Comparison of ENCODE assay signal across 8 cellular contexts in the genomic region with DNA sequence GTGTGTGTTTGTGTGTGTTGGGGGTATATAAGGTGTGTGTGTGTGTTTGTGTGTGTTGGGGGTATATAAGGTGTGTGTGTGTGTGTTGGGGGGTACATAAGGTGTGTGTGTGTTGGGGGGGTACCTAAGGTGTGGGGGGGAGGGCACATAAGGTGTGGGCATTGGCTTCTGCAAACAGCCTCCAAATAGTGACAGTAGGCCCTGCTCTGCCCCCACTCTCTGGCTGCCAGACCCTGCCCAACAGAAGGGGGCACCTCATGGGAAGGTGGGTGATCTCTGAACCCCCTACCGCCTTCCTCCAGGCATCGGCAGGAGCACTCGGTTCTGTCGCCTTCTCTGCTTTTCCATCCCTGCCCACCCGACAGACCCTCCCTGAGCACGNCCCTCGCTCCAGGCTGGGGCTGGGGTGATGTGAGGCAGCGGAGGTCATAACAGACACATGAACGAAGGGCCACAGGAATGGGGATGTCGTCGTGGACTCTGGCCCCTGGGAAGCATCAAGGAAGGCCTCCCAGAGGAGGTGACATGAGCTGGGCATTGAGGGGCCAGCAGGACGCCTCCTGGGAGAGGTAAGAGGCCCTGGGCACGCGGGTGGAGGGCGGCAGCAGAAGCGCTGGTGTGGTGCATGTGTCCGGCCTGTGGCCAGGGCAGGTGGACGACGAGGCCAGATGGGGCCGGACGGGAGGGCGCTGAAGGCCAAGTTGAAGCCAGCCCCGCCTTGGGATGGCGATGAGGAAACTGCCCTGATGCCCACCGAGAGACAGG. TPM values are rescaled to one million over a fixed set of nuclear protein-coding genes. Genes with fewer than 3 reads are reported as not detected.
DNase-seq lines count a peak whose midpoint lies in the region; ATAC-seq and TF ChIP-seq lines count a peak whose summit lies in the region.

No MANE protein-coding gene starts in this region.

- H3K27me3 Mint-ChIP-seq in HFFc6 (ENCODE audit: insufficient read depth): no peaks in the 10 kb centered on the region
- H3K27me3 Mint-ChIP-seq in activated CD8-positive, alpha-beta T cell treated with anti-CD3 and anti-CD28 coated beads for 36 hours: peaks cover 6% of the 10 kb centered on the region

- peaks cover 8% of the 10 kb centered on the region for H3K4me1 ChIP-seq in psoas muscle

- CTCF ChIA-PET in activated CD8-positive, alpha-beta T cell treated with anti-CD3 and anti-CD28 coated beads for 36 hours (lab: Charles Lee): interaction anchor here (0.8 to 1.9 kb wide), 2 partner anchors 71 to 77 kb away, joined by 3 to 13 read pairs; no protein-coding TSS in a partner anchor

- no peaks in the 10 kb centered on the region for H3K36me3 ChIP-seq in psoas muscle (ENCODE audit: insufficient read depth in 1 of 2, low read depth in 1 of 2)

- WGBS in psoas muscle, 3 donors: 39 to 63% (median 40%) methylated on average over 24 to 25 of the region's 25 CpGs

- no peak for TF ChIP-seq CTCF in AG10803 (conservative IDR thresholded peaks at IDR 0.05; ENCODE audit: low read length)
- TF ChIP-seq CTCF in HFFc6 (IDR thresholded peaks at IDR 0.05): no peak
- no peak for TF ChIP-seq CTCF in activated CD8-positive, alpha-beta T cell treated with anti-CD3 and anti-CD28 coated beads for 36 hours (IDR thresholded peaks at IDR 0.05)
- no peak for TF ChIP-seq CTCF in psoas muscle (IDR thresholded peaks at IDR 0.05)

- H3K36me3 Mint-ChIP-seq in HFFc6 (ENCODE audit: low read depth): no peaks in the 10 kb centered on the region
- H3K36me3 Mint-ChIP-seq in activated CD8-positive, alpha-beta T cell treated with anti-CD3 and anti-CD28 coated beads for 36 hours (ENCODE audit: low read depth): no peaks in the 10 kb centered on the region

- H3K27ac ChIP-seq in psoas muscle: peak overlapping the region; percentile 46

- intact Hi-C loops in activated CD8-positive, alpha-beta T cell treated with anti-CD3 and anti-CD28 coated beads for 36 hours (cut with micrococcal nuclease): no loop called here
- intact Hi-C loops in psoas muscle (cut with DNase I): no loop called here

- H3K4me1 Mint-ChIP-seq in HFFc6 (ENCODE audit: low read depth): peaks cover 7% of the 10 kb centered on the region
- peaks cover 3% of the 10 kb centered on the region for H3K4me1 Mint-ChIP-seq in activated CD8-positive, alpha-beta T cell treated with anti-CD3 and anti-CD28 coated beads for 36 hours (ENCODE audit: low read depth)

- ATAC-seq in activated CD8-positive, alpha-beta T cell treated with anti-CD3 and anti-CD28 coated beads for 36 hours: peak; percentile 74
- ATAC-seq in psoas muscle (peak; percentile 59 to 87 (median 77)), HG02884 (IDR thresholded peaks at IDR 0.05; ENCODE audit: unreplicated experiment) (no peak)

- no peaks in the 10 kb centered on the region for H3K27me3 ChIP-seq in psoas muscle (ENCODE audit: insufficient read depth in 3 of 3, low read length in 2 of 3)

- POLR2A ChIA-PET in activated CD8-positive, alpha-beta T cell treated with anti-CD3 and anti-CD28 coated beads for 36 hours (lab: Charles Lee): interaction anchor here (0.7 to 1.0 kb wide), 4 partner anchors 43 to 292 kb away, joined by 3 to 5 read pairs (median 3); partner anchors contain the start of genes GLOD4, MRM3 and RFLNB

- DNase-seq in AG10803 (ENCODE audit: low read depth) (no peak), HFFc6 (no peak), glomerular visceral epithelial cell (ENCODE audit: extremely low spot score) (peak; percentile 62), psoas muscle (peak in 1 of 2 donors; percentile 62), DMS153 (lab: John Stamatoyannopoulos, UW) (no peak), putamen (ENCODE audit: low spot score) (no peak)
- DNase-seq in activated CD8-positive, alpha-beta T cell treated with anti-CD3 and anti-CD28 coated beads for 36 hours: peak; percentile 65

- no peaks in the 10 kb centered on the region for H3K9me3 Mint-ChIP-seq in HFFc6
- H3K9me3 Mint-ChIP-seq in activated CD8-positive, alpha-beta T cell treated with anti-CD3 and anti-CD28 coated beads for 36 hours: no peaks in the 10 kb centered on the region

- H3K9me3 ChIP-seq in psoas muscle: no peaks in the 10 kb centered on the region

- H3K27ac Mint-ChIP-seq in HFFc6: peak overlapping the region; percentile 83
- H3K27ac Mint-ChIP-seq in activated CD8-positive, alpha-beta T cell treated with anti-CD3 and anti-CD28 coated beads for 36 hours: peak overlapping the region; percentile 88

- peak overlapping the region; percentile 68 for H3K4me3 ChIP-seq in AG10803 (ENCODE audit: low read length)
- peak overlapping the region; percentile 73 for H3K4me3 ChIP-seq in psoas muscle

- peak overlapping the region; percentile 91 for H3K4me3 Mint-ChIP-seq in HFFc6
- H3K4me3 Mint-ChIP-seq in activated CD8-positive, alpha-beta T cell treated with anti-CD3 and anti-CD28 coated beads for 36 hours: peak overlapping the region; percentile 80

RNA-seq across cellular contexts. Expression of gene RFLNB, which starts 43.4 kb away (rescaled TPM):
- total RNA-seq in HFFc6 (2021; fragmentation: NEBNext Ultra II Directional; extraction: Animal tissue kit (Norgen Biotek cat#: 25700)): 10 to 100 TPM; 73.8 to 87.2 (median 79.5) TPM
- total RNA-seq in activated CD8-positive, alpha-beta T cell treated with anti-CD3 and anti-CD28 coated beads for 36 hours: 10 to 100 TPM; 45.9 to 46.1 TPM
- total RNA-seq in psoas muscle: 10 to 100 TPM; 10.8 to 21.8 (median 13.3) TPM
- polyA plus RNA-seq in psoas muscle: 1 to 10 TPM; 6.0 to 8.4 (median 7.3) TPM

Comparison
In these comparisons a context has a peak if more than half of its experiments do, and no peak if none do; other contexts are left out.
1. DNase-seq: peak in activated CD8-positive, alpha-beta T cell treated with anti-CD3 and anti-CD28 coated beads for 36 hours (single experiment) and glomerular visceral epithelial cell (single experiment); none in AG10803 (single experiment), HFFc6 (single experiment), DMS153 (single experiment) and putamen (single experiment).